1 cellular context compared by ENCODE assay signal in the genomic region with DNA sequence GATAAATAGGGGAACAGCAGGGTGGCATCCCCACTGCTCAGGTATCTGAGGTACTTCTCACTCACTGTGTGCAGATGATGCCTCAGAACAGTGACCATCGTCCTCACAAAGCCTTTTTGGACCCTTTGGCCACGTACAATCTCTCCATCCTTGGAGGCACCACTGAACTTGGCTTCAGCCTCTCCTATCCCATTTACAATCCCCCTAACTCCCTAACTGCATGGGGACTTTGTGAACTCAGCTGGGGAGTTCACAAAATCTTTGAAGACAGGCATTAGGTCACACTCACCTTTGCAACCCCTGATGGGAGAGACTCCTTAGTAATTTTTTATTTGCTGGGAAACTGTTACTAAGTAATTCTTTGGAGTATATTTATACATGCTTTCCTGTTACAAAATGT.
TF ChIP-seq lines count a peak whose summit lies in the region.

No MANE protein-coding gene starts in this region.

TF ChIP-seq in GM23338, 12 proteins besides CTCF, POLR2A, EP300 and RAD21:
- TF ChIP-seq, protein P1, sequence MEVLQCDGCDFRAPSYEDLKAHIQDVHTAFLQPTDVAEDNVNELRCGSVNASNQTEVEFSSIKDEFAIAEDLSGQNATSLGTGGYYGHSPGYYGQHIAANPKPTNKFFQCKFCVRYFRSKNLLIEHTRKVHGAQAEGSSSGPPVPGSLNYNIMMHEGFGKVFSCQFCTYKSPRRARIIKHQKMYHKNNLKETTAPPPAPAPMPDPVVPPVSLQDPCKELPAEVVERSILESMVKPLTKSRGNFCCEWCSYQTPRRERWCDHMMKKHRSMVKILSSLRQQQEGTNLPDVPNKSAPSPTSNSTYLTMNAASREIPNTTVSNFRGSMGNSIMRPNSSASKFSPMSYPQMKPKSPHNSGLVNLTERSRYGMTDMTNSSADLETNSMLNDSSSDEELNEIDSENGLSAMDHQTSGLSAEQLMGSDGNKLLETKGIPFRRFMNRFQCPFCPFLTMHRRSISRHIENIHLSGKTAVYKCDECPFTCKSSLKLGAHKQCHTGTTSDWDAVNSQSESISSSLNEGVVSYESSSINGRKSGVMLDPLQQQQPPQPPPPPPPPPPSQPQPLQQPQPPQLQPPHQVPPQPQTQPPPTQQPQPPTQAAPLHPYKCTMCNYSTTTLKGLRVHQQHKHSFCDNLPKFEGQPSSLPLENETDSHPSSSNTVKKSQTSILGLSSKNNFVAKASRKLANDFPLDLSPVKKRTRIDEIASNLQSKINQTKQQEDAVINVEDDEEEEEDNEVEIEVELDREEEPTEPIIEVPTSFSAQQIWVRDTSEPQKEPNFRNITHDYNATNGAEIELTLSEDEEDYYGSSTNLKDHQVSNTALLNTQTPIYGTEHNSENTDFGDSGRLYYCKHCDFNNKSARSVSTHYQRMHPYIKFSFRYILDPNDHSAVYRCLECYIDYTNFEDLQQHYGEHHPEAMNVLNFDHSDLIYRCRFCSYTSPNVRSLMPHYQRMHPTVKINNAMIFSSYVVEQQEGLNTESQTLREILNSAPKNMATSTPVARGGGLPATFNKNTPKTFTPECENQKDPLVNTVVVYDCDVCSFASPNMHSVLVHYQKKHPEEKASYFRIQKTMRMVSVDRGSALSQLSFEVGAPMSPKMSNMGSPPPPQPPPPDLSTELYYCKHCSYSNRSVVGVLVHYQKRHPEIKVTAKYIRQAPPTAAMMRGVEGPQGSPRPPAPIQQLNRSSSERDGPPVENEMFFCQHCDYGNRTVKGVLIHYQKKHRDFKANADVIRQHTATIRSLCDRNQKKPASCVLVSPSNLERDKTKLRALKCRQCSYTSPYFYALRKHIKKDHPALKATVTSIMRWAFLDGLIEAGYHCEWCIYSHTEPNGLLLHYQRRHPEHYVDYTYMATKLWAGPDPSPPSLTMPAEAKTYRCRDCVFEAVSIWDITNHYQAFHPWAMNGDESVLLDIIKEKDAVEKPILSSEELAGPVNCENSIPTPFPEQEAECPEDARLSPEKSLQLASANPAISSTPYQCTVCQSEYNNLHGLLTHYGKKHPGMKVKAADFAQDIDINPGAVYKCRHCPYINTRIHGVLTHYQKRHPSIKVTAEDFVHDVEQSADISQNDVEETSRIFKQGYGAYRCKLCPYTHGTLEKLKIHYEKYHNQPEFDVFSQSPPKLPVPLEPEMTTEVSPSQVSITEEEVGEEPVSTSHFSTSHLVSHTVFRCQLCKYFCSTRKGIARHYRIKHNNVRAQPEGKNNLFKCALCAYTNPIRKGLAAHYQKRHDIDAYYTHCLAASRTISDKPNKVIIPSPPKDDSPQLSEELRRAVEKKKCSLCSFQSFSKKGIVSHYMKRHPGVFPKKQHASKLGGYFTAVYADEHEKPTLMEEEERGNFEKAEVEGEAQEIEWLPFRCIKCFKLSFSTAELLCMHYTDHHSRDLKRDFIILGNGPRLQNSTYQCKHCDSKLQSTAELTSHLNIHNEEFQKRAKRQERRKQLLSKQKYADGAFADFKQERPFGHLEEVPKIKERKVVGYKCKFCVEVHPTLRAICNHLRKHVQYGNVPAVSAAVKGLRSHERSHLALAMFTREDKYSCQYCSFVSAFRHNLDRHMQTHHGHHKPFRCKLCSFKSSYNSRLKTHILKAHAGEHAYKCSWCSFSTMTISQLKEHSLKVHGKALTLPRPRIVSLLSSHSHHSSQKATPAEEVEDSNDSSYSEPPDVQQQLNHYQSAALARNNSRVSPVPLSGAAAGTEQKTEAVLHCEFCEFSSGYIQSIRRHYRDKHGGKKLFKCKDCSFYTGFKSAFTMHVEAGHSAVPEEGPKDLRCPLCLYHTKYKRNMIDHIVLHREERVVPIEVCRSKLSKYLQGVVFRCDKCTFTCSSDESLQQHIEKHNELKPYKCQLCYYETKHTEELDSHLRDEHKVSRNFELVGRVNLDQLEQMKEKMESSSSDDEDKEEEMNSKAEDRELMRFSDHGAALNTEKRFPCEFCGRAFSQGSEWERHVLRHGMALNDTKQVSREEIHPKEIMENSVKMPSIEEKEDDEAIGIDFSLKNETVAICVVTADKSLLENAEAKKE (CRISPR knock-in tag; IDR thresholded peaks at IDR 0.05): 0 out of 2 replicates have a peak, but pooled peaks have one; percentile 2
- no peak for TF ChIP-seq POLR2AphosphoS5 (IDR thresholded peaks at IDR 0.05; ENCODE audit: low read depth)
TF ChIP-seq in GM23338: peak in this region for 1.
